9 cellular contexts compared by ENCODE assay signal in genomic region chr1:205344010-205344808, GRCh38. TPM values are rescaled to one million over a fixed set of nuclear protein-coding genes. Genes with fewer than 3 reads are reported as not detected.
DNase-seq lines count a peak whose midpoint lies in the region; ATAC-seq and TF ChIP-seq lines count a peak whose summit lies in the region.
"Had no signal": no experiment of that assay in that cellular context is flagged by ENCODE, and none has a peak within 500 bp of the region (broad histone marks: within the 10 kb centered on the region; RNA-seq: fewer than 3 reads in every experiment).

No MANE protein-coding gene starts in this region.

- H3K27ac ChIP-seq in upper lobe of right lung: no peak overlapping the region

- H3K9me3 Mint-ChIP-seq in neural crest cell: no peaks in the 10 kb centered on the region

- no peak for TF ChIP-seq CTCF in epithelial cell of proximal tubule (conservative IDR thresholded peaks at IDR 0.05; ENCODE audit: low read depth, low read length)
- TF ChIP-seq CTCF in neural crest cell (conservative IDR thresholded peaks at IDR 0.05): no peak
- no peak for TF ChIP-seq CTCF in upper lobe of right lung (IDR thresholded peaks at IDR 0.05)

- no peak overlapping the region for H3K27ac Mint-ChIP-seq in neural crest cell (ENCODE audit: unreplicated experiment)

- peaks cover 45% of the 10 kb centered on the region for H3K27me3 Mint-ChIP-seq in neural crest cell (ENCODE audit: low read depth)

- peak overlapping the region; percentile 31 for H3K4me3 ChIP-seq in epithelial cell of proximal tubule (ENCODE audit: low read depth, low read length)
- peak overlapping the region; percentile 28 for H3K4me3 ChIP-seq in upper lobe of right lung

- peaks cover 39% of the 10 kb centered on the region for H3K27me3 ChIP-seq in upper lobe of right lung

- DNase-seq in Right ventricle myocardium inferior (ENCODE audit: missing footprints): no peak
- DNase-seq in cardiac septum (ENCODE audit: low spot score): no peak
- peak; percentile 27 for DNase-seq in activated T-cell treated with anti-CD3 and anti-CD28 coated beads for 1 hour (ENCODE audit: low read depth)
- DNase-seq in epithelial cell of proximal tubule (ENCODE audit: low read depth): no peak
- DNase-seq in neural crest cell (ENCODE audit: low read depth, low spot score): no peak
- DNase-seq in upper lobe of right lung: peak; percentile 75

- H3K9me3 ChIP-seq in upper lobe of right lung: no peaks in the 10 kb centered on the region

- ATAC-seq in Right ventricle myocardium inferior: peak; percentile 7
- ATAC-seq in upper lobe of right lung: peak; percentile 60
- ATAC-seq in HG03378 (IDR thresholded peaks at IDR 0.05; ENCODE audit: unreplicated experiment): no peak
- ATAC-seq in GM19452 (IDR thresholded peaks at IDR 0.05; ENCODE audit: unreplicated experiment): no peak

- H3K36me3 Mint-ChIP-seq in neural crest cell (ENCODE audit: low read depth): peaks cover 4% of the 10 kb centered on the region

- peaks cover 17% of the 10 kb centered on the region for H3K4me1 Mint-ChIP-seq in neural crest cell

- peak overlapping the region; percentile 75 for H3K4me3 Mint-ChIP-seq in neural crest cell

- intact Hi-C loops in Right ventricle myocardium inferior (cut with DNase I) (no loop called here), cardiac septum (cut with DNase I) (no loop called here), upper lobe of right lung (cut with DNase I) (loop anchor here (10.0 kb wide), 1 partner anchor 181 kb away; no protein-coding TSS in a partner anchor)

- no peaks in the 10 kb centered on the region for H3K36me3 ChIP-seq in upper lobe of right lung

- H3K4me1 ChIP-seq in upper lobe of right lung: peaks cover 12% of the 10 kb centered on the region

RNA-seq across cellular contexts. Expression of gene KLHDC8A, which starts 12.5 kb away (rescaled TPM):
- total RNA-seq in Right ventricle myocardium inferior (not detected), cardiac septum (not detected), epithelial cell of proximal tubule (0.80 and 9.6 TPM in 2 replicates), neural crest cell (46.6 and 46.7 TPM in 2 replicates), upper lobe of right lung (0.78 TPM)
- total RNA-seq: T-helper 2 cell treated with Interferon-gamma antibody and Interleukin-4, amounts not matched to agents 100 ng/mL and 5 ng/mL, for 36 hours had no signal

RNA-seq across cellular contexts. Expression of gene NUAK2, which starts 22.7 kb away (rescaled TPM):
- 1.1 TPM for total RNA-seq in Right ventricle myocardium inferior
- 0.75 TPM for total RNA-seq in cardiac septum
- 28.8 and 45.7 TPM in 2 replicates for total RNA-seq in epithelial cell of proximal tubule
- 14.7 and 15.4 TPM in 2 replicates for total RNA-seq in neural crest cell
- 8.8 TPM for total RNA-seq in upper lobe of right lung

Comparison
In these comparisons a context has a peak if more than half of its experiments do, and no peak if none do; other contexts are left out.
1. ATAC-seq: peak in Right ventricle myocardium inferior (single experiment) and upper lobe of right lung (single experiment); none in HG03378 (single experiment) and GM19452 (single experiment).
2. DNase-seq: peak in activated T-cell treated with anti-CD3 and anti-CD28 coated beads for 1 hour (single experiment) and upper lobe of right lung (single experiment); none in Right ventricle myocardium inferior (single experiment), cardiac septum (single experiment), epithelial cell of proximal tubule (single experiment) and neural crest cell (single experiment).